ENCODE assay signal across 8 cellular contexts in the genomic region with DNA sequence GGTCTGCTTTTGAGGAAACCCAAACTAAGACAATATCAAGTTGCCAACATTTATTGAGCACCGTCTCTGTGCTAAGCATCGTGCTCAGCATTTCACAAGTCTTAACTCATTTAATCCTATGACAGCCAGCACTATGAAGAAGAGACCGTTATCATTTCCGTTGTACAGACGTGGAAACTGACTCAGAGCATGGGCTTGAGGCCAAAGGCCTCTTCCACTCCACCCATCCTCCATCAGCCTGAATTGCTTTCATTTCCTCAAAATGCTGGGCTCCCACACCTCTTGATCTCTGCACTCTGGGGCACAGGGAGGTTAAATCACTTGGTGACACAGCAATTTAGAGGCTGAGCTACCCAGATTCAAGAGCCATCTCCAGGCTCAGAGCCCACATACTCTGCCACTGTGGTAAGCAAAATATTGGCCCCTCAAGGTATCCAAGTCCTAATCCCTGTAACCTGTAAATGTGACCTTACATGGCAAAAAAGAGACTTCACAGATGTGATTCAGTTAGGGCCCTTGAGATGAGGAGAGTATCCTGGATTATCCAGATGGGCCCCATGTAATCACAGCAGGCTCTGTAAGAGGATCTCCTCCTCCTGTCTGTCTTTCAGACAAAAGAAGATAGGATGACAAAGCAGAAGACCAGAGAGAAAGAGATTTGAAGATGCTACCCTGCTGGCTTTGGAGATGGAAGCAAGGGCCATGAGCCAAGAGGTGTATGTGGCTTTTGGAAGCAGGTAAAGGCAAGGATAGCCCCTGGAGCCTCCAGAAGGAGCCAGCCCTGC. TPM values are rescaled to one million over a fixed set of nuclear protein-coding genes. Genes with fewer than 3 reads are reported as not detected.
DNase-seq lines count a peak whose midpoint lies in the region; ATAC-seq and TF ChIP-seq lines count a peak whose summit lies in the region.

No MANE protein-coding gene starts in this region.

- peak; percentile 98 for ATAC-seq in HG03378 (IDR thresholded peaks at IDR 0.05; ENCODE audit: unreplicated experiment)

- WGBS in liver = 31% methylated on average over 5 of the region's 5 CpGs

- H3K36me3 ChIP-seq in adipocyte (ENCODE audit: control insufficient read depth, insufficient read depth, low read length, severe bottlenecking) = no peaks in the 10 kb centered on the region
- H3K36me3 ChIP-seq in liver (ENCODE audit: control insufficient read depth in 4 of 4, insufficient read depth in 3 of 4, low read depth in 1 of 4, low read length in 3 of 4) = no peaks in the 10 kb centered on the region

- no peak for TF ChIP-seq CTCF in AG09319 (IDR thresholded peaks at IDR 0.05; ENCODE audit: low read depth, low read length)
- TF ChIP-seq CTCF in liver (IDR thresholded peaks at IDR 0.05; ENCODE audit: low read depth, low read length, missing input control) = no peak

- H3K9ac ChIP-seq in adipocyte (ENCODE audit: low read length) (no peak overlapping the region), liver (ENCODE audit: low read depth in 1 of 2, low read length in 2 of 2) (no peak overlapping the region)

- H3K4me3 ChIP-seq in adipocyte (ENCODE audit: low read length) = no peak overlapping the region
- no peak overlapping the region for H3K4me3 ChIP-seq in liver (ENCODE audit: low read depth in 1 of 3, low read length in 3 of 3)

- H3K4me1 ChIP-seq in adipocyte (ENCODE audit: control insufficient read depth, insufficient read depth, low read length) (peaks cover 11% of the 10 kb centered on the region), liver (ENCODE audit: control insufficient read depth in 4 of 4, insufficient read depth in 4 of 4, low read length in 3 of 4) (no peaks in the 10 kb centered on the region)

- peak; percentile 54 for DNase-seq in AG09319 (ENCODE audit: extremely low read depth, low read depth)
- peak; percentile 57 for DNase-seq in GM19240 (ENCODE audit: insufficient read length, low spot score)
- peak; percentile 97 for DNase-seq in SIG-M5 (lab: John Stamatoyannopoulos, UW)
- peak; percentile 77 for DNase-seq in adipocyte (ENCODE audit: low read depth)
- DNase-seq in stimulated activated CD8-positive, alpha-beta memory T cell treated with anti-CD3 and anti-CD28 coated beads, Interleukin-4, amount 100 ng/mL, for 24 hours (ENCODE audit: low read depth) = peak; percentile 16
- no peak for DNase-seq in NCI-H187 (lab: John Stamatoyannopoulos, UW)

- no peaks in the 10 kb centered on the region for H3K9me3 ChIP-seq in adipocyte (ENCODE audit: control insufficient read depth, low read length)
- no peaks in the 10 kb centered on the region for H3K9me3 ChIP-seq in liver (ENCODE audit: control insufficient read depth in 4 of 4, low read length in 3 of 4)

- no peaks in the 10 kb centered on the region for H3K27me3 ChIP-seq in adipocyte (replicated peaks; ENCODE audit: control insufficient read depth, insufficient read depth, low read length)
- no peaks in the 10 kb centered on the region for H3K27me3 ChIP-seq in liver (ENCODE audit: control insufficient read depth in 4 of 4, insufficient read depth in 4 of 4, low read length in 3 of 4)

- no peak overlapping the region for H3K27ac ChIP-seq in liver (ENCODE audit: low read depth in 1 of 2, low read length in 2 of 2)

- TF ChIP-seq RAD21 in liver (IDR thresholded peaks at IDR 0.05) = peak; percentile 31 to 48

TF ChIP-seq in liver, 16 proteins besides CTCF, POLR2A, EP300 and RAD21:
- TF ChIP-seq RXRA (IDR thresholded peaks at IDR 0.05) = peak; percentile 54 to 84
- TF ChIP-seq, protein P1, sequence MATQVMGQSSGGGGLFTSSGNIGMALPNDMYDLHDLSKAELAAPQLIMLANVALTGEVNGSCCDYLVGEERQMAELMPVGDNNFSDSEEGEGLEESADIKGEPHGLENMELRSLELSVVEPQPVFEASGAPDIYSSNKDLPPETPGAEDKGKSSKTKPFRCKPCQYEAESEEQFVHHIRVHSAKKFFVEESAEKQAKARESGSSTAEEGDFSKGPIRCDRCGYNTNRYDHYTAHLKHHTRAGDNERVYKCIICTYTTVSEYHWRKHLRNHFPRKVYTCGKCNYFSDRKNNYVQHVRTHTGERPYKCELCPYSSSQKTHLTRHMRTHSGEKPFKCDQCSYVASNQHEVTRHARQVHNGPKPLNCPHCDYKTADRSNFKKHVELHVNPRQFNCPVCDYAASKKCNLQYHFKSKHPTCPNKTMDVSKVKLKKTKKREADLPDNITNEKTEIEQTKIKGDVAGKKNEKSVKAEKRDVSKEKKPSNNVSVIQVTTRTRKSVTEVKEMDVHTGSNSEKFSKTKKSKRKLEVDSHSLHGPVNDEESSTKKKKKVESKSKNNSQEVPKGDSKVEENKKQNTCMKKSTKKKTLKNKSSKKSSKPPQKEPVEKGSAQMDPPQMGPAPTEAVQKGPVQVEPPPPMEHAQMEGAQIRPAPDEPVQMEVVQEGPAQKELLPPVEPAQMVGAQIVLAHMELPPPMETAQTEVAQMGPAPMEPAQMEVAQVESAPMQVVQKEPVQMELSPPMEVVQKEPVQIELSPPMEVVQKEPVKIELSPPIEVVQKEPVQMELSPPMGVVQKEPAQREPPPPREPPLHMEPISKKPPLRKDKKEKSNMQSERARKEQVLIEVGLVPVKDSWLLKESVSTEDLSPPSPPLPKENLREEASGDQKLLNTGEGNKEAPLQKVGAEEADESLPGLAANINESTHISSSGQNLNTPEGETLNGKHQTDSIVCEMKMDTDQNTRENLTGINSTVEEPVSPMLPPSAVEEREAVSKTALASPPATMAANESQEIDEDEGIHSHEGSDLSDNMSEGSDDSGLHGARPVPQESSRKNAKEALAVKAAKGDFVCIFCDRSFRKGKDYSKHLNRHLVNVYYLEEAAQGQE (IDR thresholded peaks at IDR 0.05) = no peak
- peak; percentile 47 for TF ChIP-seq SP1 (IDR thresholded peaks at IDR 0.05)
- TF ChIP-seq NR2F2 (IDR thresholded peaks at IDR 0.05) = peak; percentile 97
- TF ChIP-seq, protein P2, sequence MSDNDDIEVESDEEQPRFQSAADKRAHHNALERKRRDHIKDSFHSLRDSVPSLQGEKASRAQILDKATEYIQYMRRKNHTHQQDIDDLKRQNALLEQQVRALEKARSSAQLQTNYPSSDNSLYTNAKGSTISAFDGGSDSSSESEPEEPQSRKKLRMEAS (IDR thresholded peaks at IDR 0.05) = peak; percentile 85
- no peak for TF ChIP-seq FOXA1 (IDR thresholded peaks at IDR 0.05)
- peak; percentile 48 for TF ChIP-seq YY1 (IDR thresholded peaks at IDR 0.05)
- peak in 1 of 2 donors; percentile 49 for TF ChIP-seq GABPA (IDR thresholded peaks at IDR 0.05 in 1 of 2, conservative IDR thresholded peaks at IDR 0.05 in 1 of 2)
- TF ChIP-seq HNF4A (conservative IDR thresholded peaks at IDR 0.05) = peak; percentile 54 to 75
- no peak for TF ChIP-seq FOXA2 (IDR thresholded peaks at IDR 0.05)
- peak in 1 of 2 donors; percentile 57 for TF ChIP-seq EGR1 (IDR thresholded peaks at IDR 0.05; ENCODE audit: low read depth in 2 of 2)
- peak; percentile 6 to 91 for TF ChIP-seq JUND (IDR thresholded peaks at IDR 0.05)

RNA-seq across cellular contexts. Expression of a gene that starts 24.3 kb away (rescaled TPM):
- 100 to 1,000 TPM in 1 of 2 donors, 10 to 100 TPM in 1; 53.8 to 124 TPM for total RNA-seq in liver
- polyA plus RNA-seq in liver = 10 to 100 TPM; 22.9 to 34.7 TPM

Comparison
In these comparisons a context has a peak if more than half of its experiments do, and no peak if none do; other contexts are left out.
1. DNase-seq: peak in AG09319 (single experiment), GM19240 (single experiment), SIG-M5 (single experiment), adipocyte (single experiment) and stimulated activated CD8-positive, alpha-beta memory T cell treated with anti-CD3 and anti-CD28 coated beads, Interleukin-4, amount 100 ng/mL, for 24 hours (single experiment); none in NCI-H187 (0 of 2).